ENCODE assay signal across 9 cellular contexts in genomic region chr7:39507866-39508551, GRCh38. TPM values are rescaled to one million over a fixed set of nuclear protein-coding genes. Genes with fewer than 3 reads are reported as not detected.
DNase-seq lines count a peak whose midpoint lies in the region; ATAC-seq lines count a peak whose summit lies in the region.
"Had no signal": no experiment of that assay in that cellular context is flagged by ENCODE, and none has a peak within 500 bp of the region (broad histone marks: within the 10 kb centered on the region; RNA-seq: fewer than 3 reads in every experiment).

No MANE protein-coding gene starts in this region.

- H3K27ac Mint-ChIP-seq in stimulated activated memory B cell treated with anti-CD40 and anti-IgM and Interleukin-4, amounts not matched to agents 10 μg/mL and 1 μg/mL and 100 μg/mL, for 72 hours: no peak overlapping the region

- no peaks in the 10 kb centered on the region for H3K36me3 Mint-ChIP-seq in stimulated activated memory B cell treated with anti-CD40 and anti-IgM and Interleukin-4, amounts not matched to agents 10 μg/mL and 1 μg/mL and 100 μg/mL, for 72 hours

- H3K27me3 Mint-ChIP-seq in stimulated activated memory B cell treated with anti-CD40 and anti-IgM and Interleukin-4, amounts not matched to agents 10 μg/mL and 1 μg/mL and 100 μg/mL, for 72 hours: peaks cover 8% of the 10 kb centered on the region

- H3K4me3 Mint-ChIP-seq in stimulated activated memory B cell treated with anti-CD40 and anti-IgM and Interleukin-4, amounts not matched to agents 10 μg/mL and 1 μg/mL and 100 μg/mL, for 72 hours: no peak overlapping the region

- H3K4me1 Mint-ChIP-seq in stimulated activated memory B cell treated with anti-CD40 and anti-IgM and Interleukin-4, amounts not matched to agents 10 μg/mL and 1 μg/mL and 100 μg/mL, for 72 hours: peaks cover 7% of the 10 kb centered on the region

- peaks cover 2% of the 10 kb centered on the region for H3K9me3 Mint-ChIP-seq in stimulated activated memory B cell treated with anti-CD40 and anti-IgM and Interleukin-4, amounts not matched to agents 10 μg/mL and 1 μg/mL and 100 μg/mL, for 72 hours

- peak; percentile 52 for ATAC-seq in HG03342 (IDR thresholded peaks at IDR 0.05; ENCODE audit: unreplicated experiment)
- ATAC-seq in stimulated activated memory B cell treated with anti-CD40 and anti-IgM and Interleukin-4, amounts not matched to agents 10 μg/mL and 1 μg/mL and 100 μg/mL, for 72 hours: peak; percentile 78
- no peak for ATAC-seq in HG03095 (IDR thresholded peaks at IDR 0.05; ENCODE audit: unreplicated experiment)

- in situ Hi-C loops in SK-MEL-5 (cut with HindIII; ENCODE audit: low pct_unique_long_range_greater_than_20kb, low sequenced_read_pairs): no loop called here

- peak; percentile 4 for DNase-seq in activated gamma-delta T cell treated with Interleukin-2 at 50 U/mL for 16 hours
- DNase-seq in activated gamma-delta T cell (lab: John Stamatoyannopoulos, UW): no peak
- peak; percentile 32 for DNase-seq in SK-MEL-5 (ENCODE audit: low read depth, low spot score)
- DNase-seq in NCI-H526 treated with DMSO at 0.1 percent for 48 hours (lab: John Stamatoyannopoulos, UW): no peak
- no peak for DNase-seq in stimulated activated CD4-positive, alpha-beta T cell treated with anti-CD3 and anti-CD28 coated beads, Interleukin-4, amount 100 ng/mL, for 24 hours
- DNase-seq: NCI-H2107 had no signal

RNA-seq across cellular contexts. Expression of gene YAE1, which starts 58.2 kb away (rescaled TPM):
- 50.5 and 51.5 TPM in 2 replicates for total RNA-seq in SK-MEL-5 (2014; rRNA removed; shearing (Covaris generic))
- polyA plus RNA-seq in SK-MEL-5 (2015; cell fraction: cytosol; rRNA removed): 21.5 and 28.6 TPM in 2 replicates
- polyA plus RNA-seq in SK-MEL-5 (2015; cell fraction: nucleus; rRNA removed): 52.1 and 63.2 TPM in 2 replicates

Comparison
In these comparisons a context has a peak if more than half of its experiments do, and no peak if none do; other contexts are left out.
1. DNase-seq: peak in activated gamma-delta T cell treated with Interleukin-2 at 50 U/mL for 16 hours (single experiment) and SK-MEL-5 (single experiment); none in activated gamma-delta T cell (single experiment), NCI-H526 treated with DMSO at 0.1 percent for 48 hours (single experiment) and stimulated activated CD4-positive, alpha-beta T cell treated with anti-CD3 and anti-CD28 coated beads, Interleukin-4, amount 100 ng/mL, for 24 hours (single experiment).